Comparison of ENCODE assay signal across 9 cellular contexts in the genomic region with DNA sequence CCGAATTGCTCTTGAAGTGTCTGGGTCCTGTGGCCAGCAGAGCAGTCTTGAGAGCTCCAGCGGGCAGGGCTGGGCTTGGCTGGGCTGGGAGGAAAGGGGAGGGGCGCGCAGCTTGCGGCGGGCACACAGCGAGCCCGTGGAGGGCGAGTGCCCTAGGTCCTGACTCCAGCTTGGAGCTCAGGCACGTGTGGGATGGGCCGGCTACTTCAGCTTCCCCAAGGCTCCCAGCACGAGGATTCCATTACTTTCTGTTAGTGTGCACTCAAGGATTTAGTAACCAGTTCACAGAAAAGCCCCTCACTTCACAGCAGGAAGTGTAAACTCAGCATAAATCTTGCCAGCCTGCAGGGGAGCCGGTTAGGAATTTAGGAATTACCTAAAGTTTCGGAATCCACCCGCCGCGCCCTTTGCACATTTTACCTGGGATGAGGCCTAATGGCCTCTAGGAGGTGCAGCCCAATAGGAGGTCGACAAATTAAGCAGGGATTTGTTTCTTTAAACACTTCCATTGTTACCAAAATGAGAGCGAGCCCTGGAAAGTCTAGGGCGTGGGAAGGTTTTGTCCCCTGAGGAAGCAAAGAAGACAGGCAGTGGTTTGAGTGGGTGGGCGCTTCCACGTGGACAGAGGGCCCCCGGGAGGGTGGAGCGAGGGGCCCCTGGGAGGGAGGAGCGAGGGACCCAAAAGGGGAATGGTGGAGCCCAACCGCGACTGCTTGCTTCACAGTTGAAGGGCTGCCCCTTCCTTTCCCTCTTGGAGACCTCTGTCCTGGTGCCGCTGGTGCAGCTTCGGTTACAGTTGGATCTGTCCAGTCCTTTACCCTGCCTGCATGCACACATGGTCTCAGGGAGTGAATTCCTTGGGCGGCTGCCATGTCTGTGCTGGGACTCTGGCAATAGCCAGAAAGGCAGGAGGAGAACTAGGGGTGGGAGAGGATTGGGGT.
DNase-seq lines count a peak whose midpoint lies in the region; ATAC-seq and TF ChIP-seq lines count a peak whose summit lies in the region.
"Had no signal": no experiment of that assay in that cellular context is flagged by ENCODE, and none has a peak within 500 bp of the region (broad histone marks: within the 10 kb centered on the region; RNA-seq: fewer than 3 reads in every experiment).

No MANE protein-coding gene starts in this region.

- DNase-seq in NOMO-1 treated with dmso at 0.1 percent for 144 hours (lab: John Stamatoyannopoulos, UW; ENCODE audit: unreplicated experiment) (peak; percentile 70), fibroblast of mammary gland (ENCODE audit: low read depth) (peak; percentile 25), NCI-H2196 (lab: John Stamatoyannopoulos, UW; ENCODE audit: unreplicated experiment) (no peak), NCI-H187 treated with DMSO at 0.1 percent for 48 hours (lab: John Stamatoyannopoulos, UW) (no peak), MM.1S (no peak)
- DNase-seq: GF-D8 had no signal

- H2AFZ ChIP-seq in MM.1S (ENCODE audit: low read length), result no peak overlapping the region

- ATAC-seq in GM18858 (IDR thresholded peaks at IDR 0.05; ENCODE audit: unreplicated experiment), result no peak

- no peaks in the 10 kb centered on the region for H4K20me1 ChIP-seq in MM.1S (ENCODE audit: insufficient read depth, low read length)

- H3K27me3 ChIP-seq in muscle layer of colon (ENCODE audit: control insufficient read depth in 1 of 2, insufficient read depth in 2 of 2, low read length in 2 of 2) (no peaks in the 10 kb centered on the region), MM.1S (replicated peaks; ENCODE audit: insufficient read depth, low read length) (no peaks in the 10 kb centered on the region)

- H3K9ac ChIP-seq in muscle layer of colon (ENCODE audit: low read length), result no peak overlapping the region
- no peak overlapping the region for H3K9ac ChIP-seq in MM.1S (ENCODE audit: low read length)

- H3K9me2 ChIP-seq in MM.1S (replicated peaks; ENCODE audit: insufficient read depth, low read length), result no peaks in the 10 kb centered on the region

- TF ChIP-seq CTCF in 22Rv1 (IDR thresholded peaks at IDR 0.05) (peak; percentile 30; the same call in 1 of the 2 replicates), fibroblast of mammary gland (conservative IDR thresholded peaks at IDR 0.05; ENCODE audit: control insufficient read depth, insufficient read depth, low read depth, low read length) (peak; percentile 17), MM.1S (IDR thresholded peaks at IDR 0.05; ENCODE audit: low read length) (no peak)

- H3K27ac ChIP-seq in 22Rv1 (no peak overlapping the region), muscle layer of colon (ENCODE audit: low read depth, low read length) (no peak overlapping the region), MM.1S (ENCODE audit: low read length) (no peak overlapping the region)

- H3K4me3 ChIP-seq in fibroblast of mammary gland (ENCODE audit: control insufficient read depth, low read depth, low read length), result no peak overlapping the region
- peak overlapping the region; percentile 7 to 47 for H3K4me3 ChIP-seq in muscle layer of colon (ENCODE audit: low read depth in 1 of 2, low read length in 2 of 2)
- no peak overlapping the region for H3K4me3 ChIP-seq in MM.1S (ENCODE audit: low read length)

- no peaks in the 10 kb centered on the region for H3K9me3 ChIP-seq in muscle layer of colon (ENCODE audit: low read length)
- no peaks in the 10 kb centered on the region for H3K9me3 ChIP-seq in MM.1S (replicated peaks; ENCODE audit: insufficient read depth, low read length)

- H3K4me2 ChIP-seq in MM.1S (ENCODE audit: low read depth, low read length), result no peak overlapping the region

- H3K79me2 ChIP-seq in MM.1S (ENCODE audit: low read length), result no peaks in the 10 kb centered on the region

- H3K36me3 ChIP-seq in muscle layer of colon (ENCODE audit: insufficient read depth, low read length) (no peaks in the 10 kb centered on the region), MM.1S (replicated peaks; ENCODE audit: insufficient read depth, low read length) (no peaks in the 10 kb centered on the region)

- H3F3A ChIP-seq in MM.1S (ENCODE audit: insufficient read depth, low read length), result no peaks in the 10 kb centered on the region

- H3K4me1 ChIP-seq in muscle layer of colon (ENCODE audit: insufficient read depth, low read length), result peaks cover 3% of the 10 kb centered on the region
- no peaks in the 10 kb centered on the region for H3K4me1 ChIP-seq in MM.1S (ENCODE audit: low read length)

Comparison
In these comparisons a context has a peak if more than half of its experiments do, and no peak if none do; other contexts are left out.
1. DNase-seq: peak in NOMO-1 treated with dmso at 0.1 percent for 144 hours (single experiment) and fibroblast of mammary gland (single experiment); none in NCI-H2196 (single experiment), NCI-H187 treated with DMSO at 0.1 percent for 48 hours (single experiment) and MM.1S (single experiment).
2. H3K4me3 ChIP-seq: peak in muscle layer of colon (2 of 2); none in fibroblast of mammary gland (single experiment) and MM.1S (single experiment).